Comparison of ENCODE assay signal across 9 cellular contexts in genomic region chr11:128796275-128796674, GRCh38.
A peak's percentile ranks its signal among the peaks of the same experiment; 100 is the strongest.
DNase-seq lines count a peak whose midpoint lies in the region; ATAC-seq and TF ChIP-seq lines count a peak whose summit lies in the region.
"Had no signal": no experiment of that assay in that cellular context is flagged by ENCODE, and none has a peak within 500 bp of the region (broad histone marks: within the 10 kb centered on the region; RNA-seq: fewer than 3 reads in every experiment).

No MANE protein-coding gene starts in this region.

- no peak for TF ChIP-seq CTCF in astrocyte of the spinal cord (IDR thresholded peaks at IDR 0.05; ENCODE audit: low read depth, low read length)

- in situ Hi-C loops in astrocyte of the spinal cord (cut with HindIII; ENCODE audit: low sequenced_read_pairs) = no loop called here

- no peak overlapping the region for H3K4me3 ChIP-seq in astrocyte of the spinal cord (ENCODE audit: low read depth, low read length)

- DNase-seq in EH (ENCODE audit: low read depth) (peak; percentile 86), astrocyte of the spinal cord (ENCODE audit: low read depth, low spot score) (peak; percentile 60), NCI-H2029 (lab: John Stamatoyannopoulos, UW) (no peak), occipital lobe (lab: John Stamatoyannopoulos, UW) (no peak), cerebellar nuclear complex (lab: John Stamatoyannopoulos, UW) (no peak), NCI-H1417 (lab: John Stamatoyannopoulos, UW) (no peak)
- DNase-seq: activated CD4-positive, alpha-beta T cell treated with anti-CD3 and anti-CD28 coated beads for 1 hour had no signal

- peak; percentile 100 for ATAC-seq in GM19395 (IDR thresholded peaks at IDR 0.05; ENCODE audit: unreplicated experiment)
- ATAC-seq in HG03060 (IDR thresholded peaks at IDR 0.05; ENCODE audit: low read depth, unreplicated experiment) = peak; percentile 100

Comparison
In these comparisons a context has a peak if more than half of its experiments do, and no peak if none do; other contexts are left out.
1. DNase-seq: peak in EH (single experiment) and astrocyte of the spinal cord (single experiment); none in NCI-H2029 (single experiment), occipital lobe (single experiment), cerebellar nuclear complex (0 of 2) and NCI-H1417 (0 of 3).